ENCODE assay signal across 8 cellular contexts in the genomic region with DNA sequence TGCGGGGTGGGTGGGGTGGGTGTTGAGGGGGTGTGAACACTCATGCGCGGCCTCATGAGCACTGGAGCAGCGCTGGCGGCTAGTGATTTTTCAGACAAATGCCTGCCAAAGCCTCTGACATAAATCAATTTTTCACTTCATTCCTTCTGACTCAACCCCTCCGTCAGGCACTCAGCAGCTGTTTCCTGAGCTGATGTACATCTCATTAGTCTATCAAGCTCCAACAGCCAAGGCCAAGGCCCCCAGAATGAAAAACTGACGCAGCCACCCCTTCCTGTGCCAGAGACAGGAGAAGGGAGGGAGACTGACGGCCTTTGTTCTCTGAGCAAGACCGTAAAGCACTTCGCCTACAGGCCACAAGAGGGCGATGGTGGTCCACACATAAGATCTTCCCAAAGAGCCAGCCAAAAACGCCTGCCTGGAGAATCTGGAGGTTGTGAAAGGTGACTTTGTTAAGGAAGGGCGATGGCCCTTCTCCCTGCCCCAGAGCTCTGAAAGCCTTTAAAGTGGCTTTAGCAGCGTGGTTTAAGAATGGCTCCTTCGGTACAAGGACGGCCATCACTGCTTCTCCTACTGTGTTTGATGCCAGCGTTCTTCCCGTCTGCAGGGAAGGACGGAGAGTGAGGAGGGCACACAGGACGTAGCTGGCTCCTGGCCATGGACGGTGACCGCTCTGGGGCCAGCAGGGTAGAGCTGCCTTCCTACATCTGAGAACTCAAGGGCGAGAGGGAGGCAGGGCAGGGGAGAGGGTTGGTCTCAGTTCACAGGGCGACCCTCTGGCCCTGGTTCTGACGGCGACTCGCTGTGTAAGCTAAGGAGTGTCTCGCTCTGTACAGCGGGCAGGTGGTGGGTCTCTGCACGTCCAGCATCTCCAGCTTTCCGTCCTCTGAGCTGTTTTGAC. TPM values are rescaled to one million over a fixed set of nuclear protein-coding genes. Genes with fewer than 3 reads are reported as not detected.
DNase-seq lines count a peak whose midpoint lies in the region; ATAC-seq, FAIRE-seq and TF ChIP-seq lines count a peak whose summit lies in the region.

No MANE protein-coding gene starts in this region.

- DNase-seq in AG08395 (ENCODE audit: low spot score) (peak; percentile 88), NCI-H345 treated with DMSO at 0.1 percent for 48 hours (lab: John Stamatoyannopoulos, UW; ENCODE audit: unreplicated experiment) (peak; percentile 86), chondrocyte (ENCODE audit: low spot score) (no peak), HepG2 (ENCODE audit: low spot score) (peak; percentile 80)
- peak; percentile 54 for DNase-seq in activated CD4-positive, alpha-beta T cell treated with anti-CD3 and anti-CD28 coated beads for 1 hour
- DNase-seq in stimulated activated CD4-positive, alpha-beta T cell treated with anti-CD3 and anti-CD28 coated beads, Interleukin-2, amount 100 ng/mL, for 48 hours = peak; percentile 66 to 71

- H3K4me2 ChIP-seq in HepG2 (ENCODE audit: low read depth, low read length) = peak overlapping the region; percentile 98

- no peaks in the 10 kb centered on the region for H3K36me3 ChIP-seq in HepG2 (replicated peaks in 1 of 2; ENCODE audit: control insufficient read depth in 1 of 2, insufficient read depth in 2 of 2, low read length in 2 of 2)

- peak overlapping the region; percentile 21 to 74 (median 46); a peak in 5 of 6 replicates for H3K4me3 ChIP-seq in HepG2 (replicated peaks in 1 of 3; ENCODE audit: insufficient read depth in 1 of 3, low read depth in 2 of 3, low read length in 3 of 3)

- ATAC-seq in GM18870 (IDR thresholded peaks at IDR 0.05; ENCODE audit: unreplicated experiment) (peak; percentile 33), HG03342 (IDR thresholded peaks at IDR 0.05; ENCODE audit: unreplicated experiment) (peak; percentile 46), HepG2 (peak; percentile 93)

- TF ChIP-seq POLR2A in HepG2 (IDR thresholded peaks at IDR 0.05; ENCODE audit: insufficient read depth in 1 of 2, low read depth in 2 of 2, low read length in 2 of 2) = no peak

- CTCF ChIA-PET in HepG2 (lab: Yijun Ruan, JAX; ENCODE audit: low intra/inter-chr PET ratio, low total read pairs) = interaction anchor here (0.7 to 1.8 kb wide), 2 partner anchors 22 to 826 kb away, joined by 5 read pairs; no protein-coding TSS in a partner anchor

- H3K9ac ChIP-seq in HepG2 (ENCODE audit: insufficient read depth, low read depth, low read length) = peak overlapping the region; percentile 44; the same call in 1 of the 2 replicates

- no peaks in the 10 kb centered on the region for H3K9me3 ChIP-seq in HepG2 (ENCODE audit: low read length)

- in situ Hi-C loops in HepG2 (cut with HindIII; ENCODE audit: extremely low pct_ligation_motif_present, low pct_unique_long_range_greater_than_20kb) = loop anchor here (10.0 to 25.0 kb wide), 2 partner anchors 620 to 828 kb away; no protein-coding TSS in a partner anchor

- H3K27me3 Mint-ChIP-seq in chondrocyte (ENCODE audit: low read depth) = peaks cover 10% of the 10 kb centered on the region

- H3K4me3 Mint-ChIP-seq in chondrocyte (ENCODE audit: unreplicated experiment) = peak overlapping the region; percentile 48

- H3K36me3 Mint-ChIP-seq in chondrocyte (ENCODE audit: low read depth) = no peaks in the 10 kb centered on the region

- no peak overlapping the region for H3K27ac Mint-ChIP-seq in chondrocyte (ENCODE audit: unreplicated experiment)

- peaks cover 0 to 23% of the 10 kb centered on the region in 2 experiments; a peak in 2 of 5 replicates for H3K27me3 ChIP-seq in HepG2 (ENCODE audit: control insufficient read depth in 1 of 2, insufficient read depth in 2 of 2, low read length in 2 of 2)

- BruUV-seq in HepG2 (replicated peaks; lab: Mats Ljungman, UMichigan) = no TSS peak

- no peak overlapping the region for H3K27ac ChIP-seq in HepG2 (ENCODE audit: extremely low read length, insufficient read depth, low read length)

- no peaks in the 10 kb centered on the region for H3K9me3 Mint-ChIP-seq in chondrocyte (ENCODE audit: low read depth)

- TF ChIP-seq CTCF in chondrocyte (IDR thresholded peaks at IDR 0.05) = peak; percentile 99
- peak; percentile 91 for TF ChIP-seq CTCF in HepG2 (CRISPR knock-in tag; IDR thresholded peaks at IDR 0.05)

- H3K4me1 Mint-ChIP-seq in chondrocyte (ENCODE audit: low read depth) = peaks cover 6% of the 10 kb centered on the region

- peak; percentile 85 for TF ChIP-seq RAD21 in HepG2 (CRISPR knock-in tag; IDR thresholded peaks at IDR 0.05)

- POLR2A ChIA-PET in HepG2 (lab: Yijun Ruan, JAX) = interaction anchor here (1.6 to 1.9 kb wide), 2 partner anchors 11 to 37 kb away, joined by 4 to 6 read pairs; a partner anchor contains a TSS

- H2AFZ ChIP-seq in HepG2 (ENCODE audit: low read length) = peak overlapping the region; percentile 52

- TF ChIP-seq EP300 in HepG2 (IDR thresholded peaks at IDR 0.05; ENCODE audit: low read depth in 2 of 2, low read length in 2 of 2) = no peak
- no peak for TF ChIP-seq EP300 in HepG2 (CRISPR knock-in tag; IDR thresholded peaks at IDR 0.05; ENCODE audit: borderline replicate concordance)

- FAIRE-seq in HepG2 (lab: Jason Lieb, UNC) = peak; percentile 71

- no peaks in the 10 kb centered on the region for H4K20me1 ChIP-seq in HepG2 (ENCODE audit: insufficient read depth, low read length)

- H3K4me1 ChIP-seq in HepG2 (ENCODE audit: insufficient read depth, low read length) = peaks cover 11% of the 10 kb centered on the region

- H3K79me2 ChIP-seq in HepG2 (ENCODE audit: insufficient read depth, low read length) = no peaks in the 10 kb centered on the region

- WGBS in HepG2 (ENCODE audit: low lambda C conversion rate) = 28% methylated on average over 16 of the region's 31 CpGs

- intact Hi-C loops in HepG2 (cut with micrococcal nuclease; ENCODE audit: unreplicated experiment) = loop anchor here (1.0 to 10.0 kb wide), 4 partner anchors 21 to 826 kb away; no protein-coding TSS in a partner anchor

TF ChIP-seq in HepG2, 621 proteins besides CTCF, POLR2A, EP300 and RAD21 (continues in another document):
- peak; percentile 89 for TF ChIP-seq STAG1 (CRISPR knock-in tag; IDR thresholded peaks at IDR 0.05)
- TF ChIP-seq ZNF598 (CRISPR knock-in tag; IDR thresholded peaks at IDR 0.05; ENCODE audit: borderline replicate concordance) = peak; percentile 84; the same call in 1 of the 2 replicates
- peak; percentile 26; the same call in 1 of the 2 replicates for TF ChIP-seq ZNF350 (CRISPR knock-in tag; IDR thresholded peaks at IDR 0.05; ENCODE audit: borderline replicate concordance, low read depth)

RNA-seq across cellular contexts. Expression of a gene that starts 37.1 kb away (rescaled TPM):
- total RNA-seq in chondrocyte (32.2 to 34.3 TPM (median 33.9 TPM) in 3 replicates), HepG2 (2016; rRNA removed; fragmentation: Illumina TruSeq; extraction: Trizol) (29.2 and 46.2 TPM in 2 replicates)
- 6.4 and 6.9 TPM in 2 replicates for total RNA-seq in HepG2 (2016; cell fraction: cytosol; rRNA removed; fragmentation: Illumina TruSeq; extraction: Trizol; ENCODE audit: low read depth)
- 28.0 and 48.2 TPM in 2 replicates for total RNA-seq in HepG2 (2016; cell fraction: insoluble cytoplasmic fraction; rRNA removed; fragmentation: Illumina TruSeq; extraction: Trizol)
- total RNA-seq in HepG2 (2016; cell fraction: membrane; rRNA removed; fragmentation: Illumina TruSeq; extraction: Trizol) = 16.8 and 17.5 TPM in 2 replicates
- total RNA-seq in HepG2 (2016; cell fraction: nucleus; rRNA removed; fragmentation: Illumina TruSeq; extraction: Trizol) = 41.5 and 45.3 TPM in 2 replicates
- polyA plus RNA-seq in HepG2 (2011; rRNA removed) = 49.0 and 53.0 TPM in 2 replicates
- polyA plus RNA-seq in HepG2 (2011; cell fraction: cytosol; rRNA removed) = 35.5 and 46.0 TPM in 2 replicates
- 30.4 and 38.4 TPM in 2 replicates for polyA plus RNA-seq in HepG2 (2011; cell fraction: nucleus; rRNA removed)
- 38.0 and 38.4 TPM in 2 replicates for polyA plus RNA-seq in HepG2 (2012)
- polyA plus RNA-seq in HepG2 (2016; cell fraction: cytosol; fragmentation: Illumina TruSeq; extraction: Trizol; ENCODE audit: low read depth) = 5.3 TPM in 2 replicates
- polyA plus RNA-seq in HepG2 (2016; cell fraction: insoluble cytoplasmic fraction; fragmentation: Illumina TruSeq; extraction: Trizol; ENCODE audit: low read depth) = 35.8 and 36.9 TPM in 2 replicates
- 14.4 and 14.5 TPM in 2 replicates for polyA plus RNA-seq in HepG2 (2016; cell fraction: membrane; fragmentation: Illumina TruSeq; extraction: Trizol; ENCODE audit: low read depth)
- 70.1 and 79.7 TPM in 2 replicates for polyA plus RNA-seq in HepG2 (2016; cell fraction: nucleus; fragmentation: Illumina TruSeq; extraction: Trizol; ENCODE audit: insufficient read depth, low read depth)
- 29.6 and 56.1 TPM in 2 replicates for polyA minus RNA-seq in HepG2 (2011; rRNA and poly(A)+ RNA removed; ENCODE audit: low replicate concordance)
- 20.9 and 26.8 TPM in 2 replicates for polyA minus RNA-seq in HepG2 (2011; cell fraction: cytosol; rRNA and poly(A)+ RNA removed)
- 54.7 and 63.2 TPM in 2 replicates for polyA minus RNA-seq in HepG2 (2011; cell fraction: nucleus; rRNA and poly(A)+ RNA removed)

RNA-seq across cellular contexts. Expression of a gene that starts 37.4 kb away (rescaled TPM):
- total RNA-seq in chondrocyte (167 to 218 TPM (median 181 TPM) in 3 replicates), HepG2 (2016; rRNA removed; fragmentation: Illumina TruSeq; extraction: Trizol) (368 and 479 TPM in 2 replicates)
- total RNA-seq in HepG2 (2016; cell fraction: cytosol; rRNA removed; fragmentation: Illumina TruSeq; extraction: Trizol; ENCODE audit: low read depth) = 129 and 141 TPM in 2 replicates
- total RNA-seq in HepG2 (2016; cell fraction: insoluble cytoplasmic fraction; rRNA removed; fragmentation: Illumina TruSeq; extraction: Trizol) = 367 and 512 TPM in 2 replicates
- 169 and 170 TPM in 2 replicates for total RNA-seq in HepG2 (2016; cell fraction: membrane; rRNA removed; fragmentation: Illumina TruSeq; extraction: Trizol)
- total RNA-seq in HepG2 (2016; cell fraction: nucleus; rRNA removed; fragmentation: Illumina TruSeq; extraction: Trizol) = 168 and 172 TPM in 2 replicates
- polyA plus RNA-seq in HepG2 (2011; rRNA removed) = 181 and 191 TPM in 2 replicates
- polyA plus RNA-seq in HepG2 (2011; cell fraction: cytosol; rRNA removed) = 239 and 297 TPM in 2 replicates
- polyA plus RNA-seq in HepG2 (2011; cell fraction: nucleus; rRNA removed) = 67.2 TPM in 2 replicates
- 182 and 211 TPM in 2 replicates for polyA plus RNA-seq in HepG2 (2012)
- polyA plus RNA-seq in HepG2 (2016; cell fraction: cytosol; fragmentation: Illumina TruSeq; extraction: Trizol; ENCODE audit: low read depth) = 147 and 170 TPM in 2 replicates
- 551 and 632 TPM in 2 replicates for polyA plus RNA-seq in HepG2 (2016; cell fraction: insoluble cytoplasmic fraction; fragmentation: Illumina TruSeq; extraction: Trizol; ENCODE audit: low read depth)
- polyA plus RNA-seq in HepG2 (2016; cell fraction: membrane; fragmentation: Illumina TruSeq; extraction: Trizol; ENCODE audit: low read depth) = 177 and 191 TPM in 2 replicates
- polyA plus RNA-seq in HepG2 (2016; cell fraction: nucleus; fragmentation: Illumina TruSeq; extraction: Trizol; ENCODE audit: insufficient read depth, low read depth) = 294 and 304 TPM in 2 replicates
- 44.6 and 51.8 TPM in 2 replicates for polyA minus RNA-seq in HepG2 (2011; rRNA and poly(A)+ RNA removed; ENCODE audit: low replicate concordance)
- 25.1 and 28.1 TPM in 2 replicates for polyA minus RNA-seq in HepG2 (2011; cell fraction: cytosol; rRNA and poly(A)+ RNA removed)
- polyA minus RNA-seq in HepG2 (2011; cell fraction: nucleus; rRNA and poly(A)+ RNA removed) = 58.8 and 62.8 TPM in 2 replicates

Comparison
In these comparisons a context has a peak if more than half of its experiments do, and no peak if none do; other contexts are left out.
1. ATAC-seq: peak in every context shown above with its lines; median percentile 93 in HepG2; 46 in HG03342; 33 in GM18870.